Comparison of ENCODE assay signal across 1 cellular context in genomic region chr7:139913006-139913405, GRCh38.
TF ChIP-seq lines count a peak whose summit lies in the region.

No MANE protein-coding gene starts in this region.

TF ChIP-seq in SK-N-SH treated with all-trans-retinoic acid at 6 μM for 48 hours, 23 proteins besides CTCF, POLR2A, EP300 and RAD21 (continued from another document):
- TF ChIP-seq TSHZ2 (CRISPR knock-in tag; IDR thresholded peaks at IDR 0.05) (no peak), ESRRG (CRISPR knock-in tag; IDR thresholded peaks at IDR 0.05) (no peak), ZFP3 (CRISPR knock-in tag; IDR thresholded peaks at IDR 0.05) (no peak), RARB (CRISPR knock-in tag; IDR thresholded peaks at IDR 0.05) (no peak)
